In genomic region chr1:11648039-11648438, GRCh38 we compare ENCODE assay signal across 24 cellular contexts. TPM values are rescaled to one million over a fixed set of nuclear protein-coding genes. Genes with fewer than 3 reads are reported as not detected.
DNase-seq lines count a peak whose midpoint lies in the region; ATAC-seq, FAIRE-seq and TF ChIP-seq lines count a peak whose summit lies in the region.
"Had no signal": no experiment of that assay in that cellular context is flagged by ENCODE, and none has a peak within 500 bp of the region (broad histone marks: within the 10 kb centered on the region; RNA-seq: fewer than 3 reads in every experiment).

No MANE protein-coding gene starts in this region.

- peak; percentile 97 for DNase-seq in Ammon's horn (ENCODE audit: low spot score)
- DNase-seq in frontal cortex (ENCODE audit: low spot score in 2 of 2): peak; percentile 73 to 80
- DNase-seq in neural progenitor cell (ENCODE audit: low spot score): no peak
- no peak for DNase-seq in ascending aorta (ENCODE audit: low spot score in 2 of 2)
- DNase-seq: activated gamma-delta T cell treated with Interleukin-2 at 50 U/mL for 16 hours, activated T-cell treated with anti-CD3 and anti-CD28 coated beads for 4 hours, EL, KG1, mammary epithelial cell, naive B cell, NCI-H146, ovary, SW 1271, uterus had no signal

- peak overlapping the region; percentile 69 for H3K4me2 ChIP-seq in neural progenitor cell
- H3K4me2 ChIP-seq: BLaER1 had no signal

- no peaks in the 10 kb centered on the region for H3K9me3 Mint-ChIP-seq in activated T-helper 17 cell treated with anti-CD3 and anti-CD28 coated beads, Interleukin-2, amount 50 U/mL, for 72 hours
- peaks cover 2% of the 10 kb centered on the region for H3K9me3 Mint-ChIP-seq in neural progenitor cell
- H3K9me3 Mint-ChIP-seq: activated CD8-positive, alpha-beta T cell treated with anti-CD3 and anti-CD28 coated beads for 36 hours; H9 had no signal

- no peak overlapping the region for H3K4me3 ChIP-seq in neural progenitor cell
- H3K4me3 ChIP-seq in ascending aorta: no peak overlapping the region
- H3K4me3 ChIP-seq: BLaER1, ovary, uterus had no signal

- no peak overlapping the region for H3K27ac ChIP-seq in neural progenitor cell
- H3K27ac ChIP-seq in ascending aorta: no peak overlapping the region
- H3K27ac ChIP-seq: BLaER1, ovary, uterus had no signal

- H3K79me2 ChIP-seq in neural progenitor cell (ENCODE audit: low read depth): no peaks in the 10 kb centered on the region

- peaks cover 24% of the 10 kb centered on the region for H4K20me1 ChIP-seq in neural progenitor cell (ENCODE audit: low read depth)
- H4K20me1 ChIP-seq: BLaER1 had no signal

- no peaks in the 10 kb centered on the region for H3K36me3 Mint-ChIP-seq in activated T-helper 17 cell treated with anti-CD3 and anti-CD28 coated beads, Interleukin-2, amount 50 U/mL, for 72 hours (ENCODE audit: low read depth)
- no peaks in the 10 kb centered on the region for H3K36me3 Mint-ChIP-seq in neural progenitor cell
- H3K36me3 Mint-ChIP-seq: naive B cell had no signal

- no peak for ATAC-seq in activated T-helper 17 cell treated with anti-CD3 and anti-CD28 coated beads, Interleukin-2, amount 50 U/mL, for 72 hours (replicated peaks)
- ATAC-seq in HG03439 (IDR thresholded peaks at IDR 0.05; ENCODE audit: unreplicated experiment) (no peak), GM21529 (IDR thresholded peaks at IDR 0.05; ENCODE audit: unreplicated experiment) (no peak), GM18511 (IDR thresholded peaks at IDR 0.05; ENCODE audit: unreplicated experiment) (no peak)

- TF ChIP-seq CTCF in neural progenitor cell (IDR thresholded peaks at IDR 0.05) (no peak), ascending aorta (IDR thresholded peaks at IDR 0.05) (no peak)

- peaks cover 5% of the 10 kb centered on the region for H3K4me1 Mint-ChIP-seq in activated T-helper 17 cell treated with anti-CD3 and anti-CD28 coated beads, Interleukin-2, amount 50 U/mL, for 72 hours
- H3K4me1 Mint-ChIP-seq in neural progenitor cell: peaks cover 8% of the 10 kb centered on the region

- H3K27me3 Mint-ChIP-seq in activated T-helper 17 cell treated with anti-CD3 and anti-CD28 coated beads, Interleukin-2, amount 50 U/mL, for 72 hours: no peaks in the 10 kb centered on the region
- peaks cover 51% of the 10 kb centered on the region for H3K27me3 Mint-ChIP-seq in neural progenitor cell (ENCODE audit: insufficient read depth, low read depth)
- H3K27me3 Mint-ChIP-seq: activated CD8-positive, alpha-beta T cell treated with anti-CD3 and anti-CD28 coated beads for 36 hours had no signal

- H3K36me3 ChIP-seq in neural progenitor cell (no peaks in the 10 kb centered on the region), ascending aorta (no peaks in the 10 kb centered on the region)
- H3K36me3 ChIP-seq: BLaER1, ovary, uterus had no signal

- peak; percentile 26 for FAIRE-seq in frontal cortex (lab: Jason Lieb, UNC)
- FAIRE-seq: D721Med, keratinocyte had no signal

- no peaks in the 10 kb centered on the region for H3K9me3 ChIP-seq in neural progenitor cell (ENCODE audit: low read depth)
- H3K9me3 ChIP-seq in ascending aorta: no peaks in the 10 kb centered on the region
- H3K9me3 ChIP-seq: BLaER1, ovary, uterus had no signal

- H3F3A ChIP-seq in neural progenitor cell (ENCODE audit: low read depth): peaks cover 34% of the 10 kb centered on the region

- intact Hi-C loops in ascending aorta (cut with DNase I): no loop called here

- peaks cover 56% of the 10 kb centered on the region for H3K27me3 ChIP-seq in neural progenitor cell
- H3K27me3 ChIP-seq in ascending aorta: no peaks in the 10 kb centered on the region
- H3K27me3 ChIP-seq: ovary had no signal

- H2AFZ ChIP-seq in neural progenitor cell (replicated peaks): no peak overlapping the region

- H3K27ac Mint-ChIP-seq in activated T-helper 17 cell treated with anti-CD3 and anti-CD28 coated beads, Interleukin-2, amount 50 U/mL, for 72 hours: no peak overlapping the region
- H3K27ac Mint-ChIP-seq in neural progenitor cell: no peak overlapping the region
- H3K27ac Mint-ChIP-seq: activated CD8-positive, alpha-beta T cell treated with anti-CD3 and anti-CD28 coated beads for 36 hours; H9; naive B cell had no signal

- peak overlapping the region; percentile 21 for H3K4me3 Mint-ChIP-seq in activated T-helper 17 cell treated with anti-CD3 and anti-CD28 coated beads, Interleukin-2, amount 50 U/mL, for 72 hours
- no peak overlapping the region for H3K4me3 Mint-ChIP-seq in neural progenitor cell
- H3K4me3 Mint-ChIP-seq: activated CD8-positive, alpha-beta T cell treated with anti-CD3 and anti-CD28 coated beads for 36 hours had no signal

- no peak overlapping the region for H3K9ac ChIP-seq in neural progenitor cell
- H3K9ac ChIP-seq: BLaER1 had no signal

- H3K4me1 ChIP-seq in neural progenitor cell (peaks cover 7% of the 10 kb centered on the region), ascending aorta (peaks cover 5 to 7% of the 10 kb centered on the region in 2 donors)

RNA-seq across cellular contexts. Expression of gene FBXO2, which starts 6.2 kb away (rescaled TPM):
- 1 to 10 TPM; 1.3 to 4.0 TPM for total RNA-seq in activated T-helper 17 cell treated with anti-CD3 and anti-CD28 coated beads, Interleukin-2, amount 50 U/mL, for 72 hours
- total RNA-seq in frontal cortex (6.1 TPM), neural progenitor cell (ENCODE audit: low replicate concordance) (0.56 and 7.3 TPM in 2 replicates), ascending aorta (6.1 TPM)
- total RNA-seq: A673 had no signal

RNA-seq across cellular contexts. Expression of gene FBXO44, which starts 6.6 kb away (rescaled TPM):
- total RNA-seq in activated T-helper 17 cell treated with anti-CD3 and anti-CD28 coated beads, Interleukin-2, amount 50 U/mL, for 72 hours: 10 to 100 TPM; 13.8 to 21.7 TPM
- 33.0 TPM for total RNA-seq in frontal cortex
- total RNA-seq in neural progenitor cell (ENCODE audit: low replicate concordance): 5.3 and 18.2 TPM in 2 replicates
- 62.7 TPM for total RNA-seq in ascending aorta

RNA-seq across cellular contexts. Expression of gene FBXO6, which starts 16.0 kb away (rescaled TPM):
- 1 to 10 TPM; 2.0 to 6.2 TPM for total RNA-seq in activated T-helper 17 cell treated with anti-CD3 and anti-CD28 coated beads, Interleukin-2, amount 50 U/mL, for 72 hours
- total RNA-seq in frontal cortex: 5.3 TPM
- total RNA-seq in neural progenitor cell (ENCODE audit: low replicate concordance): 1.2 and 1.7 TPM in 2 replicates
- total RNA-seq in ascending aorta: 7.9 TPM

RNA-seq across cellular contexts. Expression of gene MAD2L2, which starts 32.9 kb away (rescaled TPM):
- 10 to 100 TPM; 63.1 to 63.3 TPM for total RNA-seq in activated T-helper 17 cell treated with anti-CD3 and anti-CD28 coated beads, Interleukin-2, amount 50 U/mL, for 72 hours
- total RNA-seq in frontal cortex (54.2 TPM), neural progenitor cell (ENCODE audit: low replicate concordance) (108 and 164 TPM in 2 replicates), ascending aorta (18.3 TPM)

RNA-seq across cellular contexts. Expression of gene DRAXIN, which starts 43.5 kb away (rescaled TPM):
- total RNA-seq in activated T-helper 17 cell treated with anti-CD3 and anti-CD28 coated beads, Interleukin-2, amount 50 U/mL, for 72 hours: under 1 TPM; 0.04 to 0.13 TPM
- 137 TPM for total RNA-seq in frontal cortex
- 27.1 and 31.3 TPM in 2 replicates for total RNA-seq in neural progenitor cell (ENCODE audit: low replicate concordance)
- 1.8 TPM for total RNA-seq in ascending aorta

Comparison
In these comparisons a context has a peak if more than half of its experiments do, and no peak if none do; other contexts are left out.
1. DNase-seq: peak in Ammon's horn (single experiment) and frontal cortex (2 of 2); none in neural progenitor cell (single experiment) and ascending aorta (0 of 2).